ENCODE assay signal across 19 cellular contexts in the genomic region with DNA sequence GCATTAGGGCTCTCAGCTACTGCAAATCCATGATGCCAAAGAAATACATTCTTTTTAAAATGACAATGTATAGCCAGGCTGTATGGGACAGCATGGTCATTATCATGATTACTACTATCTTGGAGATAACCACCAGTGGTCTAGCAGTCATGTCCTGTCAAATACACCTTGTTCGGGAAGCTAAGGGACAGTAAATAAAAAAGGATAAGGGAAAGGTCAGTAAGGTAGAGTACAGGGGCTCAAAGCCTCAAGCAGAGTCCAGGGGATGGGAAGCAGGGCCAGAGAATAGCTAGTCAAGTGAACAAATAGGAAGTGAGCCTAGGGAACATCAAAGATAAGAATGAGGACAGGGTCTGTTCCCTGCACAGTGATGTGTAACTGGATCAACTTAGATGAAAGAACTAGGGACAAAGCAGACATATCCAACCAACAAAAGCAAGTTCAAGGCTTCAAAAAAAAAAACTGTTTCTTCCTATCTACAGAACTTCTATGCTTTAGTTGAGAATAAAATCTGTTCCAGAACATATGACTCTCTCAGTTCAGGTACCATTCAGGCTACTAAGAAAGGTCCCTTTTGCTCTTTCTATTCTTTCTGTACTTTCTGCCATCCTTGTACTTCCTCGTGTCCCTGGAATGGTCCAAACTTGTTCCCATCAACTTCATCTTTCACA.
"Had no signal": no experiment of that assay in that cellular context is flagged by ENCODE, and none has a peak within 500 bp of the region (broad histone marks: within the 10 kb centered on the region; RNA-seq: fewer than 3 reads in every experiment).

No MANE protein-coding gene starts in this region.

- H3K4me3 ChIP-seq: thyroid gland had no signal

- H3K27ac Mint-ChIP-seq: activated CD4-positive, alpha-beta memory T cell treated with anti-CD3 and anti-CD28 coated beads for 36 hours; activated naive CD4-positive, alpha-beta T cell treated with anti-CD3 and anti-CD28 coated beads, Interleukin-2, amount 50 U/mL, for 24 hours; activated T-cell treated with anti-CD3 and anti-CD28 coated beads, Interleukin-2, amount 50 U/mL, for 72 hours; memory B cell; T-helper 17 cell had no signal

- H3K4me3 Mint-ChIP-seq: activated CD4-positive, alpha-beta memory T cell treated with anti-CD3 and anti-CD28 coated beads for 36 hours; activated naive CD4-positive, alpha-beta T cell treated with anti-CD3 and anti-CD28 coated beads, Interleukin-2, amount 50 U/mL, for 24 hours; activated T-cell treated with anti-CD3 and anti-CD28 coated beads, Interleukin-2, amount 50 U/mL, for 72 hours; memory B cell; neural crest cell; T-helper 17 cell had no signal

- H3K27me3 Mint-ChIP-seq: memory B cell, T-helper 17 cell had no signal

- DNase-seq: activated CD4-positive, alpha-beta memory T cell treated with anti-CD3 and anti-CD28 coated beads for 36 hours; activated CD4-positive, alpha-beta T cell treated with anti-CD3 and anti-CD28 coated beads for 4 hours; activated CD4-positive, CD25-positive, alpha-beta regulatory T cell; activated effector memory CD4-positive, alpha-beta T cell treated with anti-CD3 and anti-CD28 coated beads, Interleukin-2, amount 50 U/mL, for 16 hours; activated T-cell treated with anti-CD3 and anti-CD28 coated beads, Interleukin-2, amount 50 U/mL, for 72 hours; aorta; caudate nucleus; effector memory CD4-positive, alpha-beta T cell; foreskin keratinocyte; kidney glomerular epithelial cell; left ventricle myocardium superior; posterior cingulate gyrus; stimulated activated CD4-positive, alpha-beta T cell treated with anti-CD3 and anti-CD28 coated beads, Interleukin-4, amount 100 ng/mL, for 4 hours; stimulated activated naive CD8-positive, alpha-beta T cell treated with anti-CD3 and anti-CD28 coated beads, Interleukin-15, Interleukin-2, amounts not matched to agents 100 U/mL and 50 U/mL, for 24 hours; T-helper 17 cell; thyroid gland had no signal

- H3K36me3 ChIP-seq: thyroid gland had no signal

- ATAC-seq: activated T-cell treated with anti-CD3 and anti-CD28 coated beads, Interleukin-2, amount 50 U/mL, for 72 hours; foreskin keratinocyte; left ventricle myocardium superior; stimulated activated naive CD8-positive, alpha-beta T cell treated with anti-CD3 and anti-CD28 coated beads, Interleukin-15, Interleukin-2, amounts not matched to agents 100 U/mL and 50 U/mL, for 24 hours; T-helper 17 cell had no signal

- H3K27me3 ChIP-seq: foreskin keratinocyte, thyroid gland had no signal

- H3K36me3 Mint-ChIP-seq: activated CD4-positive, alpha-beta memory T cell treated with anti-CD3 and anti-CD28 coated beads for 36 hours; activated naive CD4-positive, alpha-beta T cell treated with anti-CD3 and anti-CD28 coated beads, Interleukin-2, amount 50 U/mL, for 24 hours; memory B cell had no signal

- H3K9me3 Mint-ChIP-seq: activated naive CD4-positive, alpha-beta T cell treated with anti-CD3 and anti-CD28 coated beads, Interleukin-2, amount 50 U/mL, for 24 hours; activated T-cell treated with anti-CD3 and anti-CD28 coated beads, Interleukin-2, amount 50 U/mL, for 72 hours had no signal

- H3K27ac ChIP-seq: foreskin keratinocyte, thyroid gland had no signal

- H3K4me1 Mint-ChIP-seq: activated naive CD4-positive, alpha-beta T cell treated with anti-CD3 and anti-CD28 coated beads, Interleukin-2, amount 50 U/mL, for 24 hours; T-helper 17 cell had no signal

- H3K9me3 ChIP-seq: thyroid gland had no signal
